12 cellular contexts compared by ENCODE assay signal in the genomic region with DNA sequence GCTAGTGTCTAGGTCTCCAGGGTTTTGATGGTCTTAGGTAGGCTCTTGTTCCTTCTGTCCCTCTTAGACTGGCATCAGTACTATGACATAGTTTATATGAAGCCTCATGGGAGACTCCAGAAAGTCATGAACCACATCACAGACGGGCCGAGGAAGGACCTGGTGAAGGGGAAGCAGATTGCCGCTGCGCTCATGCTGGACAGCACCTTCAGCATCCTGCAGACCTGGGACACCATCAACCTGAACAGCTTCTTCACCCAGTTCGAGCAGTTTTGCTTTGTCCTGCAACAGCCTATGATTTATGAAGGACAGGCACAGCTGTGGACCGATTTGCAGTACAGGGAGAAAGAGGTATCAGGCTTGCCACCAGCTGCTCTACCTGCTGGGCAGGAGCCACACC. TPM values are rescaled to one million over a fixed set of nuclear protein-coding genes. Genes with fewer than 3 reads are reported as not detected.
DNase-seq lines count a peak whose midpoint lies in the region; ATAC-seq, FAIRE-seq and TF ChIP-seq lines count a peak whose summit lies in the region.
"Had no signal": no experiment of that assay in that cellular context is flagged by ENCODE, and none has a peak within 500 bp of the region (broad histone marks: within the 10 kb centered on the region; RNA-seq: fewer than 3 reads in every experiment).

No MANE protein-coding gene starts in this region.

- no peaks in the 10 kb centered on the region for H3K9me3 ChIP-seq in CD8-positive, alpha-beta memory T cell (ENCODE audit: low read length)
- no peaks in the 10 kb centered on the region for H3K9me3 ChIP-seq in kidney (ENCODE audit: control insufficient read depth in 1 of 2, low read length in 2 of 2)
- H3K9me3 ChIP-seq: BE2C had no signal

- ATAC-seq in activated T-helper 17 cell treated with anti-CD3 and anti-CD28 coated beads, Interleukin-2, amount 50 U/mL, for 72 hours (replicated peaks): no peak
- ATAC-seq in GM18870 (IDR thresholded peaks at IDR 0.05; ENCODE audit: unreplicated experiment) (no peak), HG03108 (IDR thresholded peaks at IDR 0.05; ENCODE audit: unreplicated experiment) (no peak)
- ATAC-seq in effector memory CD8-positive, alpha-beta T cell (replicated peaks): no peak

- FAIRE-seq in kidney (lab: Jason Lieb, UNC): no peak

- TF ChIP-seq CTCF in HL-60 (IDR thresholded peaks at IDR 0.05; ENCODE audit: insufficient read depth, low read length) (no peak), kidney (IDR thresholded peaks at IDR 0.05; ENCODE audit: borderline replicate concordance, extremely low read depth, insufficient read depth) (no peak)

- H3K4me3 Mint-ChIP-seq in CD8-positive, alpha-beta memory T cell: no peak overlapping the region
- H3K4me3 Mint-ChIP-seq in activated T-helper 17 cell treated with anti-CD3 and anti-CD28 coated beads, Interleukin-2, amount 50 U/mL, for 72 hours: no peak overlapping the region
- no peak overlapping the region for H3K4me3 Mint-ChIP-seq in effector memory CD8-positive, alpha-beta T cell

- peaks cover 3 to 16% (median 10%) of the 10 kb centered on the region in 3 donors for H3K4me1 Mint-ChIP-seq in CD8-positive, alpha-beta memory T cell
- peaks cover 9% of the 10 kb centered on the region for H3K4me1 Mint-ChIP-seq in activated T-helper 17 cell treated with anti-CD3 and anti-CD28 coated beads, Interleukin-2, amount 50 U/mL, for 72 hours
- H3K4me1 Mint-ChIP-seq in effector memory CD8-positive, alpha-beta T cell (ENCODE audit: low read depth in 2 of 2): peaks cover 0 to 8% of the 10 kb centered on the region in 2 donors

- H3K27ac ChIP-seq in CD8-positive, alpha-beta memory T cell (ENCODE audit: low read depth, low read length): no peak overlapping the region
- 0 out of 2 replicates have a peak overlapping the region, but pooled peaks have one; percentile 1 for H3K27ac ChIP-seq in HL-60 (replicated peaks)
- no peak overlapping the region for H3K27ac ChIP-seq in kidney (ENCODE audit: low read depth in 2 of 2, low read length in 2 of 2)
- H3K27ac ChIP-seq: RWPE1 had no signal

- H3K4me3 ChIP-seq in CD8-positive, alpha-beta memory T cell (ENCODE audit: low read length): no peak overlapping the region
- H3K4me3 ChIP-seq in HL-60 (replicated peaks; ENCODE audit: insufficient read depth, low read length) (no peak overlapping the region), kidney (ENCODE audit: low read length in 2 of 2) (no peak overlapping the region)

- H3K27me3 Mint-ChIP-seq in CD8-positive, alpha-beta memory T cell: no peaks in the 10 kb centered on the region
- no peaks in the 10 kb centered on the region for H3K27me3 Mint-ChIP-seq in activated T-helper 17 cell treated with anti-CD3 and anti-CD28 coated beads, Interleukin-2, amount 50 U/mL, for 72 hours
- no peaks in the 10 kb centered on the region for H3K27me3 Mint-ChIP-seq in effector memory CD8-positive, alpha-beta T cell

- no peaks in the 10 kb centered on the region for H3K4me1 ChIP-seq in CD8-positive, alpha-beta memory T cell (ENCODE audit: insufficient read depth, low read length)
- H3K4me1 ChIP-seq in kidney (ENCODE audit: control insufficient read depth in 1 of 2, insufficient read depth in 1 of 2, low read depth in 1 of 2, low read length in 2 of 2): no peaks in the 10 kb centered on the region
- H3K4me1 ChIP-seq: BE2C had no signal

- no peak overlapping the region for H3K9ac ChIP-seq in kidney (ENCODE audit: low read length in 2 of 2)

- H3K36me3 ChIP-seq in CD8-positive, alpha-beta memory T cell (ENCODE audit: insufficient read depth, low read length): peaks cover 74% of the 10 kb centered on the region
- peaks cover 56 to 60% of the 10 kb centered on the region in 2 donors for H3K36me3 ChIP-seq in kidney (ENCODE audit: control insufficient read depth in 1 of 2, insufficient read depth in 2 of 2, low read length in 2 of 2)

- no peaks in the 10 kb centered on the region for H3K27me3 ChIP-seq in CD8-positive, alpha-beta memory T cell (ENCODE audit: insufficient read depth, low read length, poor library complexity, severe bottlenecking)
- H3K27me3 ChIP-seq in HL-60 (ENCODE audit: insufficient read depth, poor library complexity, severe bottlenecking): no peaks in the 10 kb centered on the region
- H3K27me3 ChIP-seq: BE2C had no signal

- no peaks in the 10 kb centered on the region for H3K9me3 Mint-ChIP-seq in CD8-positive, alpha-beta memory T cell
- no peaks in the 10 kb centered on the region for H3K9me3 Mint-ChIP-seq in activated T-helper 17 cell treated with anti-CD3 and anti-CD28 coated beads, Interleukin-2, amount 50 U/mL, for 72 hours
- no peaks in the 10 kb centered on the region for H3K9me3 Mint-ChIP-seq in effector memory CD8-positive, alpha-beta T cell

- intact Hi-C loops in kidney (cut with DNase I): no loop called here

- H3K27ac Mint-ChIP-seq in CD8-positive, alpha-beta memory T cell: peak overlapping the region in 7 of 8 donors; percentile 11 to 92 (median 57)
- peak overlapping the region; percentile 81 for H3K27ac Mint-ChIP-seq in activated T-helper 17 cell treated with anti-CD3 and anti-CD28 coated beads, Interleukin-2, amount 50 U/mL, for 72 hours
- H3K27ac Mint-ChIP-seq in effector memory CD8-positive, alpha-beta T cell: peak overlapping the region in 1 of 2 donors; percentile 58

- no peak for DNase-seq in CD8-positive, alpha-beta memory T cell
- DNase-seq in HL-60 (ENCODE audit: low read depth in 1 of 2, low spot score in 1 of 2): no peak
- DNase-seq in kidney: peak; percentile 8
- DNase-seq in effector memory CD8-positive, alpha-beta T cell: no peak
- DNase-seq: BE2C, NCI-H1436, NCI-H2081, NCI-H510A treated with DMSO at 0.1 percent for 48 hours had no signal

- peaks cover 11 to 92% (median 28%) of the 10 kb centered on the region in 3 donors for H3K36me3 Mint-ChIP-seq in CD8-positive, alpha-beta memory T cell
- peaks cover 100% of the 10 kb centered on the region for H3K36me3 Mint-ChIP-seq in activated T-helper 17 cell treated with anti-CD3 and anti-CD28 coated beads, Interleukin-2, amount 50 U/mL, for 72 hours (ENCODE audit: low read depth)
- peaks cover 100% of the 10 kb centered on the region for H3K36me3 Mint-ChIP-seq in effector memory CD8-positive, alpha-beta T cell (ENCODE audit: insufficient read depth)

- POLR2A ChIA-PET in CD8-positive, alpha-beta memory T cell (lab: Charles Lee): interaction anchor here (1.9 kb wide), 1 partner anchor 29 kb away, joined by 6 read pairs; no protein-coding TSS in a partner anchor

- CTCF ChIA-PET in CD8-positive, alpha-beta memory T cell (lab: Charles Lee): interaction anchor here (1.2 kb wide), 1 partner anchor 99 kb away, joined by 3 read pairs; no protein-coding TSS in a partner anchor

RNA-seq across cellular contexts. Expression of a gene that starts 34.0 kb away (rescaled TPM):
- 100 to 1,000 TPM; 184 to 185 TPM for total RNA-seq in CD8-positive, alpha-beta memory T cell
- 75.7 TPM for polyA plus RNA-seq in CD8-positive, alpha-beta memory T cell
- total RNA-seq in activated T-helper 17 cell treated with anti-CD3 and anti-CD28 coated beads, Interleukin-2, amount 50 U/mL, for 72 hours: 1,000 to 10,000 TPM; 1,022 to 1,405 TPM
- total RNA-seq in kidney: 276 TPM
- 43.4 TPM for polyA plus RNA-seq in kidney (ENCODE audit: insufficient read depth, low read depth, low replicate concordance)
